In genomic region chr4:127261476-127261875, GRCh38 we compare ENCODE assay signal across 26 cellular contexts.
DNase-seq lines count a peak whose midpoint lies in the region; ATAC-seq and TF ChIP-seq lines count a peak whose summit lies in the region.
"Had no signal": no experiment of that assay in that cellular context is flagged by ENCODE, and none has a peak within 500 bp of the region (broad histone marks: within the 10 kb centered on the region; RNA-seq: fewer than 3 reads in every experiment).

No MANE protein-coding gene starts in this region.

- H3K36me3 ChIP-seq in body of pancreas (replicated peaks in 1 of 2; ENCODE audit: insufficient read depth in 1 of 2, low read depth in 2 of 2), result no peaks in the 10 kb centered on the region
- H3K36me3 ChIP-seq: BLaER1, gastrocnemius medialis, pancreas, right atrium auricular region had no signal

- H3K9me3 Mint-ChIP-seq in type B pancreatic cell, result peaks cover 5% of the 10 kb centered on the region
- H3K9me3 Mint-ChIP-seq: activated CD4-positive, alpha-beta memory T cell treated with anti-CD3 and anti-CD28 coated beads for 36 hours had no signal

- no peak overlapping the region for H3K4me3 ChIP-seq in body of pancreas
- H3K4me3 ChIP-seq: BLaER1, gastrocnemius medialis, pancreas, right atrium auricular region had no signal

- DNase-seq in NCI-H748 (lab: John Stamatoyannopoulos, UW; ENCODE audit: unreplicated experiment), result peak; percentile 49
- no peak for DNase-seq in NCI-H748 treated with DMSO at 0.1 percent for 48 hours (lab: John Stamatoyannopoulos, UW)
- peak; percentile 41 for DNase-seq in SW480 (ENCODE audit: low spot score)
- peak; percentile 16 for DNase-seq in fibroblast of peridontal ligament (ENCODE audit: extremely low read depth)
- no peak for DNase-seq in type B pancreatic cell (ENCODE audit: extremely low spot score, unreplicated experiment)
- no peak for DNase-seq in activated gamma-delta T cell treated with Interleukin-2 at 50 U/mL for 16 hours
- DNase-seq in body of pancreas, result no peak
- DNase-seq: activated CD4-positive, alpha-beta memory T cell treated with anti-CD3 and anti-CD28 coated beads for 36 hours; activated effector memory CD4-positive, alpha-beta T cell treated with anti-CD3 and anti-CD28 coated beads, Interleukin-2, amount 50 U/mL, for 16 hours; caudate nucleus; COR-L47; dermis blood vessel endothelial cell; gastrocnemius medialis; KG1; naive thymus-derived CD4-positive, alpha-beta T cell; NCI-H2081; NCI-H524 treated with DMSO at 0.1 percent for 48 hours; pancreas; T1000; trophoblast cell had no signal

- peak overlapping the region; percentile 3 for H3K27ac Mint-ChIP-seq in type B pancreatic cell
- H3K27ac Mint-ChIP-seq: activated CD4-positive, alpha-beta memory T cell treated with anti-CD3 and anti-CD28 coated beads for 36 hours; naive thymus-derived CD4-positive, alpha-beta T cell; WTC11 had no signal

- TF ChIP-seq CTCF in type B pancreatic cell (conservative IDR thresholded peaks at IDR 0.05) (no peak), body of pancreas (IDR thresholded peaks at IDR 0.05) (no peak)

- no peak for ATAC-seq in HG02678 (IDR thresholded peaks at IDR 0.05; ENCODE audit: unreplicated experiment)
- no peak for ATAC-seq in body of pancreas
- ATAC-seq: gastrocnemius medialis; naive thymus-derived CD4-positive, alpha-beta T cell; pancreas; SK-N-SH treated with all-trans-retinoic acid at 6 μM for 48 hours; WTC11 had no signal

- intact Hi-C loops in body of pancreas (cut with DNase I), result no loop called here

- no peaks in the 10 kb centered on the region for H3K36me3 Mint-ChIP-seq in type B pancreatic cell
- H3K36me3 Mint-ChIP-seq: activated CD4-positive, alpha-beta memory T cell treated with anti-CD3 and anti-CD28 coated beads for 36 hours; naive thymus-derived CD4-positive, alpha-beta T cell had no signal

- H3K27ac ChIP-seq in body of pancreas, result no peak overlapping the region
- H3K27ac ChIP-seq: BLaER1, gastrocnemius medialis, pancreas, right atrium auricular region, RWPE1 had no signal

- H3K9me3 ChIP-seq in body of pancreas, result no peaks in the 10 kb centered on the region
- H3K9me3 ChIP-seq: BLaER1, gastrocnemius medialis, pancreas, right atrium auricular region had no signal

- TF ChIP-seq POLR2A in body of pancreas (IDR thresholded peaks at IDR 0.05), result no peak

- H3K4me1 ChIP-seq in body of pancreas, result no peaks in the 10 kb centered on the region
- H3K4me1 ChIP-seq: BLaER1, gastrocnemius medialis, pancreas, right atrium auricular region had no signal

- H3K4me3 Mint-ChIP-seq in type B pancreatic cell, result peak overlapping the region; percentile 30
- H3K4me3 Mint-ChIP-seq: activated CD4-positive, alpha-beta memory T cell treated with anti-CD3 and anti-CD28 coated beads for 36 hours; naive thymus-derived CD4-positive, alpha-beta T cell; WTC11 had no signal

- H3K27me3 ChIP-seq in body of pancreas, result no peaks in the 10 kb centered on the region
- H3K27me3 ChIP-seq: BLaER1, gastrocnemius medialis, pancreas, right atrium auricular region had no signal

- H3K27me3 Mint-ChIP-seq in type B pancreatic cell, result no peaks in the 10 kb centered on the region
- H3K27me3 Mint-ChIP-seq: activated CD4-positive, alpha-beta memory T cell treated with anti-CD3 and anti-CD28 coated beads for 36 hours; naive thymus-derived CD4-positive, alpha-beta T cell had no signal

- H3K4me1 Mint-ChIP-seq in type B pancreatic cell (ENCODE audit: unreplicated experiment), result peaks cover 12% of the 10 kb centered on the region
- H3K4me1 Mint-ChIP-seq: naive thymus-derived CD4-positive, alpha-beta T cell had no signal

- WGBS in body of pancreas, 2 donors, result 19 to 22% methylated on average over 1 of the region's 1 CpG

Comparison
In these comparisons a context has a peak if more than half of its experiments do, and no peak if none do; other contexts are left out.
1. DNase-seq: peak in NCI-H748 (single experiment), SW480 (single experiment) and fibroblast of peridontal ligament (single experiment); none in NCI-H748 treated with DMSO at 0.1 percent for 48 hours (single experiment), type B pancreatic cell (single experiment), activated gamma-delta T cell treated with Interleukin-2 at 50 U/mL for 16 hours (single experiment) and body of pancreas (0 of 4).